ENCODE assay signal across 30 cellular contexts in genomic region chr1:173590557-173590956, GRCh38. TPM values are rescaled to one million over a fixed set of nuclear protein-coding genes. Genes with fewer than 3 reads are reported as not detected.
DNase-seq lines count a peak whose midpoint lies in the region; ATAC-seq, FAIRE-seq and TF ChIP-seq lines count a peak whose summit lies in the region.
"Had no signal": no experiment of that assay in that cellular context is flagged by ENCODE, and none has a peak within 500 bp of the region (broad histone marks: within the 10 kb centered on the region; RNA-seq: fewer than 3 reads in every experiment).

No MANE protein-coding gene starts in this region.

- TF ChIP-seq CTCF in RWPE2 (IDR thresholded peaks at IDR 0.05; ENCODE audit: poor library complexity, severe bottlenecking), result no peak
- no peak for TF ChIP-seq CTCF in endothelial cell of umbilical vein (IDR thresholded peaks at IDR 0.05; ENCODE audit: extremely low read depth in 1 of 2, insufficient read depth in 1 of 2, low read depth in 1 of 2, low read length in 2 of 2)
- TF ChIP-seq CTCF in natural killer cell (IDR thresholded peaks at IDR 0.05), result no peak

- H3K9me1 ChIP-seq in endothelial cell of umbilical vein (replicated peaks; ENCODE audit: control insufficient read depth, extremely low read depth, insufficient read depth, low read length), result no peaks in the 10 kb centered on the region

- no peaks in the 10 kb centered on the region for H3K4me1 Mint-ChIP-seq in natural killer cell
- H3K4me1 Mint-ChIP-seq in immature natural killer cell, result no peaks in the 10 kb centered on the region
- H3K4me1 Mint-ChIP-seq: activated naive CD4-positive, alpha-beta T cell treated with anti-CD3 and anti-CD28 coated beads, Interleukin-2, amount 50 U/mL, for 24 hours; brain; mesothelial cell of epicardium had no signal

- H3K9me3 ChIP-seq in RWPE2 (ENCODE audit: severe bottlenecking) (no peaks in the 10 kb centered on the region), endothelial cell of umbilical vein (replicated peaks; ENCODE audit: control insufficient read depth, insufficient read depth, low read length) (no peaks in the 10 kb centered on the region)
- H3K9me3 ChIP-seq: psoas muscle, vagina had no signal

- H3K4me2 ChIP-seq in endothelial cell of umbilical vein (ENCODE audit: insufficient read depth, low read length), result no peak overlapping the region

- H3K36me3 ChIP-seq in RWPE2 (ENCODE audit: low read depth), result no peaks in the 10 kb centered on the region
- H3K36me3 ChIP-seq in endothelial cell of umbilical vein (ENCODE audit: control insufficient read depth in 2 of 2, extremely low read depth in 1 of 2, insufficient read depth in 2 of 2, low read length in 2 of 2), result no peaks in the 10 kb centered on the region
- H3K36me3 ChIP-seq: vagina had no signal

- no peak overlapping the region for H2AFZ ChIP-seq in endothelial cell of umbilical vein (ENCODE audit: low read depth, low read length)

- intact Hi-C loops in endothelial cell of umbilical vein (cut with micrococcal nuclease), result no loop called here
- intact Hi-C loops in natural killer cell (cut with micrococcal nuclease), result no loop called here

- dilution Hi-C loops in endothelial cell of umbilical vein (cut with MboI; ENCODE audit: extremely low pct_ligation_motif_present, low sequenced_read_pairs), result no loop called here

- H3K9me3 Mint-ChIP-seq in natural killer cell (no peaks in the 10 kb centered on the region), immature natural killer cell (peaks cover 0 to 2% (median 0%) of the 10 kb centered on the region in 6 donors)
- H3K9me3 Mint-ChIP-seq: activated naive CD4-positive, alpha-beta T cell treated with anti-CD3 and anti-CD28 coated beads, Interleukin-2, amount 50 U/mL, for 24 hours; activated T-cell treated with anti-CD3 and anti-CD28 coated beads, Interleukin-2, amount 50 U/mL, for 72 hours; T-helper 2 cell treated with Interferon-gamma antibody and Interleukin-4, amounts not matched to agents 5 μg/mL and 100 μg/mL, for 36 hours had no signal

- H3K27me3 Mint-ChIP-seq in natural killer cell (ENCODE audit: low read depth in 2 of 2) (peaks cover 17 to 19% of the 10 kb centered on the region in 2 donors), immature natural killer cell (ENCODE audit: low read depth in 3 of 3) (peaks cover 0 to 4% (median 2%) of the 10 kb centered on the region in 3 donors)
- H3K27me3 Mint-ChIP-seq: brain had no signal

- ATAC-seq in RWPE2 (ENCODE audit: low read depth), result peak; percentile 99
- no peak for ATAC-seq in natural killer cell
- ATAC-seq in HG03439 (IDR thresholded peaks at IDR 0.05; ENCODE audit: unreplicated experiment), result no peak
- ATAC-seq: activated T-cell treated with anti-CD3 and anti-CD28 coated beads, Interleukin-2, amount 50 U/mL, for 72 hours; left colon; psoas muscle had no signal

- no peak overlapping the region for H3K27ac Mint-ChIP-seq in natural killer cell
- H3K27ac Mint-ChIP-seq in immature natural killer cell, result no peak overlapping the region
- H3K27ac Mint-ChIP-seq: activated naive CD4-positive, alpha-beta T cell treated with anti-CD3 and anti-CD28 coated beads, Interleukin-2, amount 50 U/mL, for 24 hours; activated T-cell treated with anti-CD3 and anti-CD28 coated beads, Interleukin-2, amount 50 U/mL, for 72 hours; brain; mesothelial cell of epicardium; T-helper 2 cell treated with Interferon-gamma antibody and Interleukin-4, amounts not matched to agents 5 μg/mL and 100 μg/mL, for 36 hours had no signal

- DNase-seq in COLO829 (ENCODE audit: low spot score), result peak; percentile 69
- DNase-seq in HUDEP-2 (lab: John Stamatoyannopoulos, UW; ENCODE audit: unreplicated experiment in 76 of 76), result peak in 58 of 76 experiments; percentile 1 to 80 (median 41)
- DNase-seq in RWPE2 (ENCODE audit: low spot score), result no peak
- DNase-seq in endothelial cell of umbilical vein (ENCODE audit: low read depth, low spot score), result no peak
- no peak for DNase-seq in natural killer cell
- DNase-seq in immature natural killer cell, result no peak
- no peak for DNase-seq in stimulated activated naive CD4-positive, alpha-beta T cell treated with Interleukin-2 at 50 U/mL for 16 hours (lab: John Stamatoyannopoulos, UW)
- DNase-seq: activated T-cell treated with anti-CD3 and anti-CD28 coated beads, Interleukin-2, amount 50 U/mL, for 72 hours; DMS 273 treated with DMSO at 0.1 percent for 48 hours; KG1; left colon; NCI-H1436 treated with DMSO at 0.1 percent for 48 hours; NCI-H2171 treated with DMSO at 0.1 percent for 48 hours; NCI-H748 treated with DMSO at 0.1 percent for 48 hours; psoas muscle; stimulated activated CD4-positive, alpha-beta T cell treated with anti-CD3 and anti-CD28 coated beads, Interleukin-4, amount 100 ng/mL, for 4 hours had no signal

- BruUV-seq in endothelial cell of umbilical vein (replicated peaks; lab: Mats Ljungman, UMichigan), result no TSS peak

- H3K4me3 ChIP-seq in RWPE2 (ENCODE audit: severe bottlenecking) (no peak overlapping the region), endothelial cell of umbilical vein (replicated peaks in 1 of 3; ENCODE audit: insufficient read depth in 1 of 3, low read depth in 1 of 3, low read length in 3 of 3) (no peak overlapping the region)
- H3K4me3 ChIP-seq: psoas muscle, vagina had no signal

- H3K27me3 ChIP-seq in RWPE2 (ENCODE audit: insufficient read depth, poor library complexity, severe bottlenecking) (no peaks in the 10 kb centered on the region), endothelial cell of umbilical vein (ENCODE audit: control insufficient read depth in 2 of 2, insufficient read depth in 2 of 2, low read length in 2 of 2) (no peaks in the 10 kb centered on the region)
- H3K27me3 ChIP-seq: vagina had no signal

- H3K9ac ChIP-seq in endothelial cell of umbilical vein (replicated peaks; ENCODE audit: extremely low read depth, insufficient read depth, low read length), result no peak overlapping the region

- H4K20me1 ChIP-seq in endothelial cell of umbilical vein (replicated peaks; ENCODE audit: control insufficient read depth, extremely low read depth, insufficient read depth, low read length), result no peaks in the 10 kb centered on the region

- FAIRE-seq in endothelial cell of umbilical vein (lab: Jason Lieb, UNC), result peak; percentile 12

- POLR2A ChIA-PET in endothelial cell of umbilical vein (lab: Charles Lee), result interaction anchor here (0.6 kb wide), 1 partner anchor 12 kb away, joined by 4 read pairs; the partner anchor contains the start of gene SLC9C2

- no peak for TF ChIP-seq POLR2A in endothelial cell of umbilical vein (IDR thresholded peaks at IDR 0.05; ENCODE audit: low read depth, low read length)

- H3K4me1 ChIP-seq in RWPE2 (ENCODE audit: insufficient read depth, poor library complexity, severe bottlenecking) (peaks cover 8% of the 10 kb centered on the region), endothelial cell of umbilical vein (ENCODE audit: control insufficient read depth, extremely low read depth, insufficient read depth, low read length) (no peaks in the 10 kb centered on the region)
- H3K4me1 ChIP-seq: psoas muscle, vagina had no signal

- H3K27ac ChIP-seq in RWPE2 (ENCODE audit: poor library complexity, severe bottlenecking), result no peak overlapping the region
- no peak overlapping the region for H3K27ac ChIP-seq in endothelial cell of umbilical vein (ENCODE audit: insufficient read depth, low read depth, low read length)
- H3K27ac ChIP-seq: psoas muscle, vagina had no signal

- no peak overlapping the region for H3K4me3 Mint-ChIP-seq in natural killer cell
- H3K4me3 Mint-ChIP-seq in immature natural killer cell, result no peak overlapping the region
- H3K4me3 Mint-ChIP-seq: activated naive CD4-positive, alpha-beta T cell treated with anti-CD3 and anti-CD28 coated beads, Interleukin-2, amount 50 U/mL, for 24 hours; activated T-cell treated with anti-CD3 and anti-CD28 coated beads, Interleukin-2, amount 50 U/mL, for 72 hours; brain; mesothelial cell of epicardium; T-helper 2 cell treated with Interferon-gamma antibody and Interleukin-4, amounts not matched to agents 5 μg/mL and 100 μg/mL, for 36 hours had no signal

- CTCF ChIA-PET in endothelial cell of umbilical vein (lab: Charles Lee), result interaction anchor here (0.9 to 1.6 kb wide), 3 partner anchors 8 to 18 kb away, joined by 3 read pairs; no protein-coding TSS in a partner anchor

- H3K79me2 ChIP-seq in endothelial cell of umbilical vein (ENCODE audit: control insufficient read depth, insufficient read depth, low read length), result no peaks in the 10 kb centered on the region

- H3K36me3 Mint-ChIP-seq in natural killer cell, result no peaks in the 10 kb centered on the region
- no peaks in the 10 kb centered on the region for H3K36me3 Mint-ChIP-seq in immature natural killer cell
- H3K36me3 Mint-ChIP-seq: activated naive CD4-positive, alpha-beta T cell treated with anti-CD3 and anti-CD28 coated beads, Interleukin-2, amount 50 U/mL, for 24 hours; brain; mesothelial cell of epicardium had no signal

TF ChIP-seq in endothelial cell of umbilical vein, 7 proteins besides CTCF, POLR2A, EP300 and RAD21 (continues in another document):
- TF ChIP-seq GATA2 (IDR thresholded peaks at IDR 0.05; ENCODE audit: insufficient read depth, insufficient read length, low read depth, low read length) (peak; percentile 75), MAX (IDR thresholded peaks at IDR 0.05; ENCODE audit: insufficient read depth, insufficient read length) (no peak)

RNA-seq across cellular contexts. Expression of gene SLC9C2, which starts 12.3 kb away (rescaled TPM):
- total RNA-seq in endothelial cell of umbilical vein (0.15 TPM in 1 of 2 replicates, not detected in the other), natural killer cell (not detected)
- polyA plus RNA-seq in endothelial cell of umbilical vein (not detected in 2 replicates), immature natural killer cell (not detected)
- 0.10 TPM in 1 of 2 replicates, not detected in the other for polyA plus RNA-seq in endothelial cell of umbilical vein (2011; cell fraction: cytosol; rRNA removed)
- polyA plus RNA-seq in endothelial cell of umbilical vein (2011; cell fraction: nucleus; rRNA removed), result not detected in 2 replicates
- not detected in 2 replicates for polyA plus RNA-seq in endothelial cell of umbilical vein (2012)
- polyA minus RNA-seq in endothelial cell of umbilical vein, result not detected in 2 replicates
- not detected for polyA minus RNA-seq in endothelial cell of umbilical vein (2011; cell fraction: cytosol; rRNA and poly(A)+ RNA removed)
- polyA minus RNA-seq in endothelial cell of umbilical vein (2011; cell fraction: nucleus; rRNA and poly(A)+ RNA removed), result not detected in 2 replicates
- total RNA-seq: activated CD8-positive, alpha-beta memory T cell treated with anti-CD3 and anti-CD28 coated beads for 36 hours; activated T-cell treated with anti-CD3 and anti-CD28 coated beads, Interleukin-2, amount 50 U/mL, for 72 hours; dermis microvascular lymphatic vessel endothelial cell; OCI-LY7; psoas muscle; SK-MEL-5; vagina had no signal
- polyA plus RNA-seq: AG04450, esophagus, psoas muscle had no signal

RNA-seq across cellular contexts. Expression of gene TEX50, which starts 44.6 kb away (rescaled TPM):
- total RNA-seq in endothelial cell of umbilical vein, result not detected in 2 replicates
- not detected in 2 replicates for polyA plus RNA-seq in endothelial cell of umbilical vein
- not detected in 2 replicates for polyA plus RNA-seq in endothelial cell of umbilical vein (2011; cell fraction: cytosol; rRNA removed)
- polyA plus RNA-seq in endothelial cell of umbilical vein (2011; cell fraction: nucleus; rRNA removed), result not detected in 2 replicates
- not detected in 2 replicates for polyA plus RNA-seq in endothelial cell of umbilical vein (2012)
- not detected in 2 replicates for polyA minus RNA-seq in endothelial cell of umbilical vein
- polyA minus RNA-seq in endothelial cell of umbilical vein (2011; cell fraction: cytosol; rRNA and poly(A)+ RNA removed), result not detected
- polyA minus RNA-seq in endothelial cell of umbilical vein (2011; cell fraction: nucleus; rRNA and poly(A)+ RNA removed), result not detected in 2 replicates
- not detected for total RNA-seq in natural killer cell
- not detected for polyA plus RNA-seq in immature natural killer cell
- total RNA-seq: activated CD8-positive, alpha-beta memory T cell treated with anti-CD3 and anti-CD28 coated beads for 36 hours; activated T-cell treated with anti-CD3 and anti-CD28 coated beads, Interleukin-2, amount 50 U/mL, for 72 hours; dermis microvascular lymphatic vessel endothelial cell; left colon; mesothelial cell of epicardium; OCI-LY7; psoas muscle; SK-MEL-5; subcutaneous adipose tissue; vagina had no signal
- polyA plus RNA-seq: AG04450, esophagus, neural cell, psoas muscle had no signal

Comparison
In these comparisons a context has a peak if more than half of its experiments do, and no peak if none do; other contexts are left out.
1. DNase-seq: peak in COLO829 (single experiment) and HUDEP-2 (58 of 76); none in RWPE2 (single experiment), endothelial cell of umbilical vein (single experiment), natural killer cell (single experiment), immature natural killer cell (0 of 3) and stimulated activated naive CD4-positive, alpha-beta T cell treated with Interleukin-2 at 50 U/mL for 16 hours (single experiment).